Comparison of ENCODE assay signal across 8 cellular contexts in genomic region chr16:1372292-1372950, GRCh38.
"Had no signal": no experiment of that assay in that cellular context is flagged by ENCODE, and none has a peak within 500 bp of the region (broad histone marks: within the 10 kb centered on the region; RNA-seq: fewer than 3 reads in every experiment).

No MANE protein-coding gene starts in this region.

- ATAC-seq: HCT116, HepG2 had no signal

- H3K4me1 ChIP-seq: HAP-1 had no signal

- H3K4me3 ChIP-seq: HAP-1 had no signal

- DNase-seq: GOT3, H7, HFFc6, KG1 had no signal

- H3K9me3 ChIP-seq: HAP-1 had no signal

- H3K27ac ChIP-seq: HL-60 had no signal

- FAIRE-seq: HepG2 had no signal
